In genomic region chr6:48837744-48838143, GRCh38 we compare ENCODE assay signal across 27 cellular contexts.
"Had no signal": no experiment of that assay in that cellular context is flagged by ENCODE, and none has a peak within 500 bp of the region (broad histone marks: within the 10 kb centered on the region; RNA-seq: fewer than 3 reads in every experiment).

No MANE protein-coding gene starts in this region.

- H3K4me2 ChIP-seq: hepatocyte had no signal

- H3K27me3 Mint-ChIP-seq: memory B cell; naive thymus-derived CD4-positive, alpha-beta T cell had no signal

- FAIRE-seq: endothelial cell of umbilical vein, frontal cortex had no signal

- H3K27ac ChIP-seq: colonic mucosa, dorsolateral prefrontal cortex, epithelial cell of prostate, esophagus squamous epithelium, gastroesophageal sphincter, heart left ventricle, hepatocyte, left lung, lower lobe of right lung had no signal

- H2AFZ ChIP-seq: hepatocyte had no signal

- H3K4me3 Mint-ChIP-seq: immature natural killer cell; memory B cell; naive thymus-derived CD4-positive, alpha-beta T cell had no signal

- H3K36me3 Mint-ChIP-seq: immature natural killer cell, memory B cell had no signal

- H3K36me3 ChIP-seq: colonic mucosa, esophagus squamous epithelium, gastroesophageal sphincter, heart left ventricle, left lung, lower lobe of right lung had no signal

- H3K4me3 ChIP-seq: colonic mucosa, dorsolateral prefrontal cortex, esophagus squamous epithelium, gastroesophageal sphincter, heart left ventricle, hepatocyte, left lung, lower lobe of right lung had no signal

- H3K4me1 ChIP-seq: colonic mucosa, esophagus squamous epithelium, gastroesophageal sphincter, heart left ventricle, left lung, lower lobe of right lung had no signal

- ATAC-seq: esophagus mucosa; gastroesophageal sphincter; heart left ventricle; left cardiac atrium; left lung; left ventricle myocardium superior; lower lobe of right lung; naive thymus-derived CD4-positive, alpha-beta T cell had no signal

- H3K79me2 ChIP-seq: hepatocyte had no signal

- DNase-seq: colonic mucosa; cortex of kidney; dermis blood vessel endothelial cell; dorsolateral prefrontal cortex; effector CD4-positive, alpha-beta T cell; effector memory CD4-positive, alpha-beta T cell; erythroblast; esophagus squamous epithelium; foreskin fibroblast; heart left ventricle; hypothalamus; immature natural killer cell; islet precursor cell; left cardiac atrium; left lung; left ventricle myocardium superior; lower lobe of right lung; mesendoderm; midbrain; naive thymus-derived CD4-positive, alpha-beta T cell had no signal

- H3K9me3 ChIP-seq: colonic mucosa had no signal

- H3K4me1 Mint-ChIP-seq: immature natural killer cell; memory B cell; naive thymus-derived CD4-positive, alpha-beta T cell had no signal

- H3K27me3 ChIP-seq: colonic mucosa, dorsolateral prefrontal cortex, esophagus squamous epithelium, gastroesophageal sphincter, heart left ventricle, hepatocyte, left lung had no signal

- H3K27ac Mint-ChIP-seq: immature natural killer cell; memory B cell; naive thymus-derived CD4-positive, alpha-beta T cell had no signal
